ENCODE assay signal across 1 cellular context in the genomic region with DNA sequence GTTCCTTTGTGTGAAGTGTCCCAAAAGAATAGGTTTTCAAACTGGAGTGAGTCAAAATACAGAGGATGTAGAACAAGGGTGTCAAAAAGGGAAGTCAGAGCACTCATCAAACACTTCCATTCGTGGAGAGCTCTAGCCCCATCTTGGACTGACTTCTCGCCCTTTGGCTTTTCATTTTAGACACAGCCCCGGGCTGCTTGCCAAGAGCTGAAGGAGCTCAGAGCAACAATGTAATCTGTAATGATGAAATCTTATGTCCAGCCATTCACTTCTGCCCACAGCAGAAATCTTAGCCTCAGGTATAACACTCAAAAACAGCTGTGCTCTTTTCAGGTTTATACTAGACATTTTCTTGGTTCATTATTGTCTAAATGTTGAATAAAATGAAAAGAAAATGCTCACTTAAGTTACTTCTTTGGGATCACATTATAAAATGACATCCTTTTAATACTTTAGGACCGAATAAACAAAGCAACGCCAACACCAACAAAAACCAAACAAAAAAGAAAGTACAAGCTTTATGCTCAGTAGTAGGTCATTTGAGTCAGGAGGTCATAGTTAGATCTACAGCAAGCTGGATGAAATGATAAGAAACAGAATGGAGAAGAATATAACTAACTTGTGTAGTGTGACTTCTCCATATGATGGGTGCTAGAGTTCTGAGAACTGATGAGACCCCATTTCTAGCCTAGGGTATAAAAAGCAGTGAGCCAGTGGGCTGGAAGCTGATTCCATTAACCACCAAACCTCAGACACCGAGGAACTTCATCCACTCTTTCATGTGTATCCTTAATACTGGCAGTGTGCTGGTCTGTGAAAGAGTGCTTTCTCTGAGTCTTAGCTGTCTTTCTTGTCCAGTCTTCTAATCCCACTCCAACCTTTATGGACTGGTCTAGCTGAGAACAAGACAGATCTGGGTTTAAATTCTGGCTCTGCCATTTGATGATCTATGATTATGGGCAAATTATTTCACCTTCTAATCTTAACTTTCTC.
A peak's percentile ranks its signal among the peaks of the same experiment; 100 is the strongest.
TF ChIP-seq lines count a peak whose summit lies in the region.

No MANE protein-coding gene starts in this region.

TF ChIP-seq in K562, 482 proteins besides CTCF, POLR2A, EP300 and RAD21 (continued from another document):
- TF ChIP-seq, protein P1, sequence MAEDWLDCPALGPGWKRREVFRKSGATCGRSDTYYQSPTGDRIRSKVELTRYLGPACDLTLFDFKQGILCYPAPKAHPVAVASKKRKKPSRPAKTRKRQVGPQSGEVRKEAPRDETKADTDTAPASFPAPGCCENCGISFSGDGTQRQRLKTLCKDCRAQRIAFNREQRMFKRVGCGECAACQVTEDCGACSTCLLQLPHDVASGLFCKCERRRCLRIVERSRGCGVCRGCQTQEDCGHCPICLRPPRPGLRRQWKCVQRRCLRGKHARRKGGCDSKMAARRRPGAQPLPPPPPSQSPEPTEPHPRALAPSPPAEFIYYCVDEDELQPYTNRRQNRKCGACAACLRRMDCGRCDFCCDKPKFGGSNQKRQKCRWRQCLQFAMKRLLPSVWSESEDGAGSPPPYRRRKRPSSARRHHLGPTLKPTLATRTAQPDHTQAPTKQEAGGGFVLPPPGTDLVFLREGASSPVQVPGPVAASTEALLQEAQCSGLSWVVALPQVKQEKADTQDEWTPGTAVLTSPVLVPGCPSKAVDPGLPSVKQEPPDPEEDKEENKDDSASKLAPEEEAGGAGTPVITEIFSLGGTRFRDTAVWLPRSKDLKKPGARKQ (CRISPR knock-in tag; IDR thresholded peaks at IDR 0.05): no peak
- TF ChIP-seq ESRRA (IDR thresholded peaks at IDR 0.05; ENCODE audit: borderline replicate concordance, low read depth) (peak; percentile 55), LEF1 (IDR thresholded peaks at IDR 0.05) (peak; percentile 82), SPI1 (IDR thresholded peaks at IDR 0.05; ENCODE audit: borderline replicate concordance, low read depth, low read length) (peak; percentile 61; the same call in 1 of the 2 replicates), CEBPB (tag; IDR thresholded peaks at IDR 0.05) (peak; percentile 69), NFRKB (IDR thresholded peaks at IDR 0.05; ENCODE audit: low read depth) (peak; percentile 39; the same call in 1 of the 2 replicates), EHMT2 (IDR thresholded peaks at IDR 0.05) (peak; percentile 41; the same call in 1 of the 2 replicates), RFX7 (CRISPR knock-in tag; IDR thresholded peaks at IDR 0.05) (no peak), SMARCA4 (IDR thresholded peaks at IDR 0.05) (peak; percentile 72), GATA2 (CRISPR knock-in tag; IDR thresholded peaks at IDR 0.05) (peak; percentile 39; the same call in 1 of the 2 replicates), YY1 (IDR thresholded peaks at IDR 0.05; ENCODE audit: borderline replicate concordance in 1 of 3, control insufficient read depth in 1 of 3, extremely low read depth in 1 of 3, insufficient read depth in 3 of 3, insufficient read length in 1 of 3, insufficient replicate concordance in 2 of 3, low read depth in 1 of 3, low read length in 2 of 3) (no peak), FOXK2 (conservative IDR thresholded peaks at IDR 0.05 in 1 of 2, IDR thresholded peaks at IDR 0.05 in 1 of 2; ENCODE audit: low read depth in 2 of 2) (0 out of 4 replicates have a peak, but pooled peaks of 1 of the 2 experiments have one; percentile 28), ZNF583 (CRISPR knock-in tag; IDR thresholded peaks at IDR 0.05) (peak; percentile 26; the same call in 1 of the 2 replicates), SMAD4 (CRISPR knock-in tag; conservative IDR thresholded peaks at IDR 0.05) (0 out of 2 replicates have a peak, but pooled peaks have one; percentile 33), FOXJ2 (tag; IDR thresholded peaks at IDR 0.05) (peak; percentile 32; the same call in 1 of the 2 replicates), ZNF347 (CRISPR knock-in tag; IDR thresholded peaks at IDR 0.05; ENCODE audit: low read depth) (no peak), TAF9B (IDR thresholded peaks at IDR 0.05; ENCODE audit: partially characterized antibody) (no peak), ARID1B (IDR thresholded peaks at IDR 0.05) (peak; percentile 77), TEAD4 (IDR thresholded peaks at IDR 0.05; ENCODE audit: low read length) (peak; percentile 20; the same call in 1 of the 2 replicates), TEAD4 (CRISPR knock-in tag; IDR thresholded peaks at IDR 0.05; ENCODE audit: borderline replicate concordance) (no peak), CBFA2T3 (IDR thresholded peaks at IDR 0.05) (peak; percentile 67), FOSL1 (tag; conservative IDR thresholded peaks at IDR 0.05) (no peak; the same call in none of the 2 replicates), HDAC2 (IDR thresholded peaks at IDR 0.05) (0 out of 2 replicates have a peak, but pooled peaks have one; percentile 25), CBFA2T2 (conservative IDR thresholded peaks at IDR 0.05) (peak; percentile 32; the same call in 1 of the 2 replicates)
- TF ChIP-seq, protein P2, sequence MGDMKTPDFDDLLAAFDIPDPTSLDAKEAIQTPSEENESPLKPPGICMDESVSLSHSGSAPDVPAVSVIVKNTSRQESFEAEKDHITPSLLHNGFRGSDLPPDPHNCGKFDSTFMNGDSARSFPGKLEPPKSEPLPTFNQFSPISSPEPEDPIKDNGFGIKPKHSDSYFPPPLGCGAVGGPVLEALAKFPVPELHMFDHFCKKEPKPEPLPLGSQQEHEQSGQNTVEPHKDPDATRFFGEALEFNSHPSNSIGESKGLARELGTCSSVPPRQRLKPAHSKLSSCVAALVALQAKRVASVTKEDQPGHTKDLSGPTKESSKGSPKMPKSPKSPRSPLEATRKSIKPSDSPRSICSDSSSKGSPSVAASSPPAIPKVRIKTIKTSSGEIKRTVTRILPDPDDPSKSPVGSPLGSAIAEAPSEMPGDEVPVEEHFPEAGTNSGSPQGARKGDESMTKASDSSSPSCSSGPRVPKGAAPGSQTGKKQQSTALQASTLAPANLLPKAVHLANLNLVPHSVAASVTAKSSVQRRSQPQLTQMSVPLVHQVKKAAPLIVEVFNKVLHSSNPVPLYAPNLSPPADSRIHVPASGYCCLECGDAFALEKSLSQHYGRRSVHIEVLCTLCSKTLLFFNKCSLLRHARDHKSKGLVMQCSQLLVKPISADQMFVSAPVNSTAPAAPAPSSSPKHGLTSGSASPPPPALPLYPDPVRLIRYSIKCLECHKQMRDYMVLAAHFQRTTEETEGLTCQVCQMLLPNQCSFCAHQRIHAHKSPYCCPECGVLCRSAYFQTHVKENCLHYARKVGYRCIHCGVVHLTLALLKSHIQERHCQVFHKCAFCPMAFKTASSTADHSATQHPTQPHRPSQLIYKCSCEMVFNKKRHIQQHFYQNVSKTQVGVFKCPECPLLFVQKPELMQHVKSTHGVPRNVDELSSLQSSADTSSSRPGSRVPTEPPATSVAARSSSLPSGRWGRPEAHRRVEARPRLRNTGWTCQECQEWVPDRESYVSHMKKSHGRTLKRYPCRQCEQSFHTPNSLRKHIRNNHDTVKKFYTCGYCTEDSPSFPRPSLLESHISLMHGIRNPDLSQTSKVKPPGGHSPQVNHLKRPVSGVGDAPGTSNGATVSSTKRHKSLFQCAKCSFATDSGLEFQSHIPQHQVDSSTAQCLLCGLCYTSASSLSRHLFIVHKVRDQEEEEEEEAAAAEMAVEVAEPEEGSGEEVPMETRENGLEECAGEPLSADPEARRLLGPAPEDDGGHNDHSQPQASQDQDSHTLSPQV (IDR thresholded peaks at IDR 0.05): 0 out of 2 replicates have a peak, but pooled peaks have one; percentile 59
- TF ChIP-seq, protein P3, sequence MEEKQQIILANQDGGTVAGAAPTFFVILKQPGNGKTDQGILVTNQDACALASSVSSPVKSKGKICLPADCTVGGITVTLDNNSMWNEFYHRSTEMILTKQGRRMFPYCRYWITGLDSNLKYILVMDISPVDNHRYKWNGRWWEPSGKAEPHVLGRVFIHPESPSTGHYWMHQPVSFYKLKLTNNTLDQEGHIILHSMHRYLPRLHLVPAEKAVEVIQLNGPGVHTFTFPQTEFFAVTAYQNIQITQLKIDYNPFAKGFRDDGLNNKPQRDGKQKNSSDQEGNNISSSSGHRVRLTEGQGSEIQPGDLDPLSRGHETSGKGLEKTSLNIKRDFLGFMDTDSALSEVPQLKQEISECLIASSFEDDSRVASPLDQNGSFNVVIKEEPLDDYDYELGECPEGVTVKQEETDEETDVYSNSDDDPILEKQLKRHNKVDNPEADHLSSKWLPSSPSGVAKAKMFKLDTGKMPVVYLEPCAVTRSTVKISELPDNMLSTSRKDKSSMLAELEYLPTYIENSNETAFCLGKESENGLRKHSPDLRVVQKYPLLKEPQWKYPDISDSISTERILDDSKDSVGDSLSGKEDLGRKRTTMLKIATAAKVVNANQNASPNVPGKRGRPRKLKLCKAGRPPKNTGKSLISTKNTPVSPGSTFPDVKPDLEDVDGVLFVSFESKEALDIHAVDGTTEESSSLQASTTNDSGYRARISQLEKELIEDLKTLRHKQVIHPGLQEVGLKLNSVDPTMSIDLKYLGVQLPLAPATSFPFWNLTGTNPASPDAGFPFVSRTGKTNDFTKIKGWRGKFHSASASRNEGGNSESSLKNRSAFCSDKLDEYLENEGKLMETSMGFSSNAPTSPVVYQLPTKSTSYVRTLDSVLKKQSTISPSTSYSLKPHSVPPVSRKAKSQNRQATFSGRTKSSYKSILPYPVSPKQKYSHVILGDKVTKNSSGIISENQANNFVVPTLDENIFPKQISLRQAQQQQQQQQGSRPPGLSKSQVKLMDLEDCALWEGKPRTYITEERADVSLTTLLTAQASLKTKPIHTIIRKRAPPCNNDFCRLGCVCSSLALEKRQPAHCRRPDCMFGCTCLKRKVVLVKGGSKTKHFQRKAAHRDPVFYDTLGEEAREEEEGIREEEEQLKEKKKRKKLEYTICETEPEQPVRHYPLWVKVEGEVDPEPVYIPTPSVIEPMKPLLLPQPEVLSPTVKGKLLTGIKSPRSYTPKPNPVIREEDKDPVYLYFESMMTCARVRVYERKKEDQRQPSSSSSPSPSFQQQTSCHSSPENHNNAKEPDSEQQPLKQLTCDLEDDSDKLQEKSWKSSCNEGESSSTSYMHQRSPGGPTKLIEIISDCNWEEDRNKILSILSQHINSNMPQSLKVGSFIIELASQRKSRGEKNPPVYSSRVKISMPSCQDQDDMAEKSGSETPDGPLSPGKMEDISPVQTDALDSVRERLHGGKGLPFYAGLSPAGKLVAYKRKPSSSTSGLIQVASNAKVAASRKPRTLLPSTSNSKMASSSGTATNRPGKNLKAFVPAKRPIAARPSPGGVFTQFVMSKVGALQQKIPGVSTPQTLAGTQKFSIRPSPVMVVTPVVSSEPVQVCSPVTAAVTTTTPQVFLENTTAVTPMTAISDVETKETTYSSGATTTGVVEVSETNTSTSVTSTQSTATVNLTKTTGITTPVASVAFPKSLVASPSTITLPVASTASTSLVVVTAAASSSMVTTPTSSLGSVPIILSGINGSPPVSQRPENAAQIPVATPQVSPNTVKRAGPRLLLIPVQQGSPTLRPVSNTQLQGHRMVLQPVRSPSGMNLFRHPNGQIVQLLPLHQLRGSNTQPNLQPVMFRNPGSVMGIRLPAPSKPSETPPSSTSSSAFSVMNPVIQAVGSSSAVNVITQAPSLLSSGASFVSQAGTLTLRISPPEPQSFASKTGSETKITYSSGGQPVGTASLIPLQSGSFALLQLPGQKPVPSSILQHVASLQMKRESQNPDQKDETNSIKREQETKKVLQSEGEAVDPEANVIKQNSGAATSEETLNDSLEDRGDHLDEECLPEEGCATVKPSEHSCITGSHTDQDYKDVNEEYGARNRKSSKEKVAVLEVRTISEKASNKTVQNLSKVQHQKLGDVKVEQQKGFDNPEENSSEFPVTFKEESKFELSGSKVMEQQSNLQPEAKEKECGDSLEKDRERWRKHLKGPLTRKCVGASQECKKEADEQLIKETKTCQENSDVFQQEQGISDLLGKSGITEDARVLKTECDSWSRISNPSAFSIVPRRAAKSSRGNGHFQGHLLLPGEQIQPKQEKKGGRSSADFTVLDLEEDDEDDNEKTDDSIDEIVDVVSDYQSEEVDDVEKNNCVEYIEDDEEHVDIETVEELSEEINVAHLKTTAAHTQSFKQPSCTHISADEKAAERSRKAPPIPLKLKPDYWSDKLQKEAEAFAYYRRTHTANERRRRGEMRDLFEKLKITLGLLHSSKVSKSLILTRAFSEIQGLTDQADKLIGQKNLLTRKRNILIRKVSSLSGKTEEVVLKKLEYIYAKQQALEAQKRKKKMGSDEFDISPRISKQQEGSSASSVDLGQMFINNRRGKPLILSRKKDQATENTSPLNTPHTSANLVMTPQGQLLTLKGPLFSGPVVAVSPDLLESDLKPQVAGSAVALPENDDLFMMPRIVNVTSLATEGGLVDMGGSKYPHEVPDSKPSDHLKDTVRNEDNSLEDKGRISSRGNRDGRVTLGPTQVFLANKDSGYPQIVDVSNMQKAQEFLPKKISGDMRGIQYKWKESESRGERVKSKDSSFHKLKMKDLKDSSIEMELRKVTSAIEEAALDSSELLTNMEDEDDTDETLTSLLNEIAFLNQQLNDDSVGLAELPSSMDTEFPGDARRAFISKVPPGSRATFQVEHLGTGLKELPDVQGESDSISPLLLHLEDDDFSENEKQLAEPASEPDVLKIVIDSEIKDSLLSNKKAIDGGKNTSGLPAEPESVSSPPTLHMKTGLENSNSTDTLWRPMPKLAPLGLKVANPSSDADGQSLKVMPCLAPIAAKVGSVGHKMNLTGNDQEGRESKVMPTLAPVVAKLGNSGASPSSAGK (IDR thresholded peaks at IDR 0.05): 0 out of 2 replicates have a peak, but pooled peaks have one; percentile 8
- TF ChIP-seq, protein P4, sequence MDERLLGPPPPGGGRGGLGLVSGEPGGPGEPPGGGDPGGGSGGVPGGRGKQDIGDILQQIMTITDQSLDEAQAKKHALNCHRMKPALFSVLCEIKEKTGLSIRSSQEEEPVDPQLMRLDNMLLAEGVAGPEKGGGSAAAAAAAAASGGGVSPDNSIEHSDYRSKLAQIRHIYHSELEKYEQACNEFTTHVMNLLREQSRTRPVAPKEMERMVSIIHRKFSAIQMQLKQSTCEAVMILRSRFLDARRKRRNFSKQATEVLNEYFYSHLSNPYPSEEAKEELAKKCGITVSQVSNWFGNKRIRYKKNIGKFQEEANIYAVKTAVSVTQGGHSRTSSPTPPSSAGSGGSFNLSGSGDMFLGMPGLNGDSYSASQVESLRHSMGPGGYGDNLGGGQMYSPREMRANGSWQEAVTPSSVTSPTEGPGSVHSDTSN (CRISPR knock-in tag; IDR thresholded peaks at IDR 0.05; ENCODE audit: low read depth): no peak
- TF ChIP-seq, protein P4 (tag; conservative IDR thresholded peaks at IDR 0.05; ENCODE audit: low read depth): no peak
- TF ChIP-seq, protein P5, sequence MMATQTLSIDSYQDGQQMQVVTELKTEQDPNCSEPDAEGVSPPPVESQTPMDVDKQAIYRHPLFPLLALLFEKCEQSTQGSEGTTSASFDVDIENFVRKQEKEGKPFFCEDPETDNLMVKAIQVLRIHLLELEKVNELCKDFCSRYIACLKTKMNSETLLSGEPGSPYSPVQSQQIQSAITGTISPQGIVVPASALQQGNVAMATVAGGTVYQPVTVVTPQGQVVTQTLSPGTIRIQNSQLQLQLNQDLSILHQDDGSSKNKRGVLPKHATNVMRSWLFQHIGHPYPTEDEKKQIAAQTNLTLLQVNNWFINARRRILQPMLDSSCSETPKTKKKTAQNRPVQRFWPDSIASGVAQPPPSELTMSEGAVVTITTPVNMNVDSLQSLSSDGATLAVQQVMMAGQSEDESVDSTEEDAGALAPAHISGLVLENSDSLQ (IDR thresholded peaks at IDR 0.05): peak; percentile 21; the same call in 1 of the 2 replicates
TF ChIP-seq in K562: peak in this region for 51.
